22 cellular contexts compared by ENCODE assay signal in the genomic region with DNA sequence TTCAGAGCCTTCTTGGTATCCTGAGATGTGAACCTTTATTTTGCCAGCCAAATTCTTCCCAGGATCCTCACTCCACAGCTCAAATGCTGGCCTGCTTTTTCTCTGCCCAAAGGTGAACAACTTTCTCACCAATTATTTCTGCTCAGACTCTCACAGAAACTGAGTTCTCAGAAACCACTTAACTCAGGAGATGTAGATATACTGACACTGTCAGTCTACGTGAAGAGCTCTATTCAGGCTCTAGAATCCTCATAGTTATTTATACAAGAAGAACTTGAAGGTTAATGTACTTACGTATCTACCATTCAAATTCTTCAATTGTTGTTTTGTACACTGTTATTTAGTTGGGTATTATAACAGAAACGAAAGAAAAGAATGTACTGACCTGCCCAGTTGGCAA.
"Had no signal": no experiment of that assay in that cellular context is flagged by ENCODE, and none has a peak within 500 bp of the region (broad histone marks: within the 10 kb centered on the region; RNA-seq: fewer than 3 reads in every experiment).

No MANE protein-coding gene starts in this region.

- H3K4me1 ChIP-seq: esophagus muscularis mucosa, foreskin keratinocyte, gastroesophageal sphincter, heart left ventricle, left ventricle myocardium inferior, lower lobe of right lung, pancreas, right lobe of liver, stomach, thyroid gland had no signal

- H3K36me3 ChIP-seq: esophagus muscularis mucosa, gastroesophageal sphincter, heart left ventricle, left ventricle myocardium inferior, lower lobe of right lung, neutrophil, pancreas, right lobe of liver, stomach, thyroid gland had no signal

- H3K4me3 ChIP-seq: coronary artery, esophagus muscularis mucosa, gastroesophageal sphincter, heart left ventricle, left ventricle myocardium inferior, lower lobe of right lung, pancreas, right lobe of liver, stomach, thyroid gland had no signal

- H3K27me3 ChIP-seq: esophagus muscularis mucosa, foreskin keratinocyte, gastroesophageal sphincter, heart left ventricle, neutrophil, pancreas, right lobe of liver, stomach, thyroid gland had no signal

- H3K27ac ChIP-seq: coronary artery, esophagus muscularis mucosa, foreskin keratinocyte, gastroesophageal sphincter, heart left ventricle, left ventricle myocardium inferior, lower lobe of right lung, neutrophil, pancreas, right lobe of liver, stomach, thyroid gland had no signal

- DNase-seq: dermis blood vessel endothelial cell; effector memory CD4-positive, alpha-beta T cell; foreskin keratinocyte; heart left ventricle; hippocampal formation; left cardiac atrium; left ventricle myocardium inferior; lower lobe of right lung; natural killer cell; pancreas; retina; right lobe of liver; stimulated activated CD4-positive, alpha-beta T cell treated with anti-CD3 and anti-CD28 coated beads, Interleukin-2, amount 100 ng/mL, for 24 hours; stimulated activated CD4-positive, alpha-beta T cell treated with anti-CD3 and anti-CD28 coated beads, Interleukin-4, amount 100 ng/mL, for 24 hours; stimulated activated naive CD4-positive, alpha-beta T cell treated with Interleukin-2 at 50 U/mL for 16 hours; stomach; thyroid gland had no signal

- H3K9me3 ChIP-seq: esophagus muscularis mucosa, gastroesophageal sphincter, lower lobe of right lung, neutrophil, pancreas, right lobe of liver, thyroid gland had no signal

- ATAC-seq: foreskin keratinocyte; gastroesophageal sphincter; heart left ventricle; left cardiac atrium; natural killer cell; pancreas; stimulated activated effector memory CD8-positive, alpha-beta T cell treated with anti-CD3 and anti-CD28 coated beads, Interleukin-12 subunit alpha, Interleukin-12 subunit beta, amount 100 ng/mL, for 72 hours had no signal
